In genomic region chr5:54867310-54867944, GRCh38 we compare ENCODE assay signal across 8 cellular contexts.
DNase-seq lines count a peak whose midpoint lies in the region; ATAC-seq and TF ChIP-seq lines count a peak whose summit lies in the region.

No MANE protein-coding gene starts in this region.

- H3K4me3 ChIP-seq in GM12865 (ENCODE audit: low read depth, low read length) (no peak overlapping the region), brain microvascular endothelial cell (ENCODE audit: low read depth, low read length) (peak overlapping the region; percentile 2), kidney epithelial cell (ENCODE audit: low read depth, low read length) (no peak overlapping the region), tibial nerve (peak overlapping the region in 1 of 4 donors; percentile 20)

- no peaks in the 10 kb centered on the region for H3K9me3 ChIP-seq in tibial nerve

- H3K4me1 ChIP-seq in tibial nerve = no peaks in the 10 kb centered on the region

- no peaks in the 10 kb centered on the region for H3K36me3 ChIP-seq in brain microvascular endothelial cell (replicated peaks)
- H3K36me3 ChIP-seq in kidney epithelial cell (ENCODE audit: control insufficient read depth, insufficient read depth, low read length) = no peaks in the 10 kb centered on the region
- no peaks in the 10 kb centered on the region for H3K36me3 ChIP-seq in tibial nerve

- peak; percentile 71 for DNase-seq in AG08395 (ENCODE audit: low spot score)
- DNase-seq in GM12865 (ENCODE audit: low read depth) = peak; percentile 43
- peak; percentile 49 for DNase-seq in NCI-H460 (ENCODE audit: extremely low read depth, low read depth)
- DNase-seq in brain microvascular endothelial cell = no peak
- DNase-seq in kidney epithelial cell (ENCODE audit: low read depth) = no peak
- no peak for DNase-seq in tibial nerve (ENCODE audit: low spot score in 2 of 2)

- peak; percentile 39 for TF ChIP-seq CTCF in GM12865 (IDR thresholded peaks at IDR 0.05; ENCODE audit: insufficient read depth, low read depth, low read length, missing control alignments)
- TF ChIP-seq CTCF in brain microvascular endothelial cell (IDR thresholded peaks at IDR 0.05; ENCODE audit: low read depth, low read length, missing control alignments) = peak; percentile 34
- TF ChIP-seq CTCF in kidney epithelial cell (IDR thresholded peaks at IDR 0.05; ENCODE audit: insufficient read depth, low read length, poor library complexity, severe bottlenecking) = peak; percentile 43
- TF ChIP-seq CTCF in tibial nerve (IDR thresholded peaks at IDR 0.05) = peak; percentile 49 to 76 (median 58)

- TF ChIP-seq POLR2A in tibial nerve (IDR thresholded peaks at IDR 0.05) = no peak

- WGBS in tibial nerve, 2 donors = 20 to 22% methylated on average over 7 of the region's 7 CpGs

- no peak for TF ChIP-seq EP300 in tibial nerve (IDR thresholded peaks at IDR 0.05)

- H3K27me3 ChIP-seq in brain microvascular endothelial cell (replicated peaks) (peaks cover 3% of the 10 kb centered on the region), kidney epithelial cell (ENCODE audit: control insufficient read depth, insufficient read depth, low read length) (no peaks in the 10 kb centered on the region), tibial nerve (no peaks in the 10 kb centered on the region)

- in situ Hi-C loops in brain microvascular endothelial cell (cut with HindIII; ENCODE audit: low pct_ligation_motif_present, low sequenced_read_pairs) = no loop called here

- ATAC-seq in HG02763 (IDR thresholded peaks at IDR 0.05; ENCODE audit: unreplicated experiment) (no peak), HG02678 (IDR thresholded peaks at IDR 0.05; ENCODE audit: unreplicated experiment) (no peak)

- H3K27ac ChIP-seq in brain microvascular endothelial cell (no peak overlapping the region), tibial nerve (no peak overlapping the region)

Comparison
In these comparisons a context has a peak if more than half of its experiments do, and no peak if none do; other contexts are left out.
1. DNase-seq: peak in AG08395 (single experiment), GM12865 (single experiment) and NCI-H460 (single experiment); none in brain microvascular endothelial cell (single experiment), kidney epithelial cell (single experiment) and tibial nerve (0 of 2).
2. Peak in every context shown above with its lines, with median percentiles within 50 percentile points of each other: CTCF ChIP-seq.